Comparison of ENCODE assay signal across 1 cellular context in the genomic region with DNA sequence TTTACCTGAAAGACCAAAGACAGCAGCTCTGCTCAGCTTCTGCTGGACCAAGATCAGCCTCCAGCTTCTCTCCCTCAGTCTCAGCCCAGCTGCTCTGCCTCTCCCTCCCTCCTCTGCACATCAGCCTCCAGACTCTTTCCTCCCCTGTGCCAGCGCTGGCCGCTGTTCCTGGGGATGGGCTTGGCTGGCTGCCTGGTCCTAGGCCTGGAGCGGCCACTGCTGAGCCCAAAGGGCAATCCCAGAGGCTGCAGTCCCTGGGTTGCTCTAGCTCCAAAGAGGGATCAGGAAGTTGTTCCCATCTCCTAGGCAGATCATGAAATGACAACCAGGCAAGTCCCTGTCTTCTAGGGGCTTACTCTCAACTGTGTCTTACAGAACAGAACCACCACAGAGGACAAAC.
TF ChIP-seq lines count a peak whose summit lies in the region.

No MANE protein-coding gene starts in this region.

TF ChIP-seq in IMR-90, 13 proteins besides CTCF, POLR2A, EP300 and RAD21:
- TF ChIP-seq MAZ (IDR thresholded peaks at IDR 0.05; ENCODE audit: borderline replicate concordance, low read depth, low read length) (no peak), RFX5 (IDR thresholded peaks at IDR 0.05; ENCODE audit: low read depth, low read length) (no peak), CHD1 (IDR thresholded peaks at IDR 0.05; ENCODE audit: low read depth, low read length) (no peak), BHLHE40 (IDR thresholded peaks at IDR 0.05; ENCODE audit: low read depth, low read length) (no peak), NFE2L2 (IDR thresholded peaks at IDR 0.05; ENCODE audit: low read depth, low read length) (no peak), RCOR1 (IDR thresholded peaks at IDR 0.05; ENCODE audit: insufficient replicate concordance, low read length) (no peak), CEBPB (IDR thresholded peaks at IDR 0.05; ENCODE audit: low read depth, low read length) (no peak), SMC3 (IDR thresholded peaks at IDR 0.05; ENCODE audit: low read depth, low read length) (no peak), FOS (IDR thresholded peaks at IDR 0.05; ENCODE audit: low read depth, low read length) (no peak), MAFK (IDR thresholded peaks at IDR 0.05; ENCODE audit: low read depth, low read length) (no peak), MXI1 (IDR thresholded peaks at IDR 0.05; ENCODE audit: borderline replicate concordance, low read depth, low read length) (no peak)
- TF ChIP-seq, protein P1, sequence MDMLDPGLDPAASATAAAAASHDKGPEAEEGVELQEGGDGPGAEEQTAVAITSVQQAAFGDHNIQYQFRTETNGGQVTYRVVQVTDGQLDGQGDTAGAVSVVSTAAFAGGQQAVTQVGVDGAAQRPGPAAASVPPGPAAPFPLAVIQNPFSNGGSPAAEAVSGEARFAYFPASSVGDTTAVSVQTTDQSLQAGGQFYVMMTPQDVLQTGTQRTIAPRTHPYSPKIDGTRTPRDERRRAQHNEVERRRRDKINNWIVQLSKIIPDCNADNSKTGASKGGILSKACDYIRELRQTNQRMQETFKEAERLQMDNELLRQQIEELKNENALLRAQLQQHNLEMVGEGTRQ (IDR thresholded peaks at IDR 0.05; ENCODE audit: low read depth, low read length), result no peak
- TF ChIP-seq, protein P2, sequence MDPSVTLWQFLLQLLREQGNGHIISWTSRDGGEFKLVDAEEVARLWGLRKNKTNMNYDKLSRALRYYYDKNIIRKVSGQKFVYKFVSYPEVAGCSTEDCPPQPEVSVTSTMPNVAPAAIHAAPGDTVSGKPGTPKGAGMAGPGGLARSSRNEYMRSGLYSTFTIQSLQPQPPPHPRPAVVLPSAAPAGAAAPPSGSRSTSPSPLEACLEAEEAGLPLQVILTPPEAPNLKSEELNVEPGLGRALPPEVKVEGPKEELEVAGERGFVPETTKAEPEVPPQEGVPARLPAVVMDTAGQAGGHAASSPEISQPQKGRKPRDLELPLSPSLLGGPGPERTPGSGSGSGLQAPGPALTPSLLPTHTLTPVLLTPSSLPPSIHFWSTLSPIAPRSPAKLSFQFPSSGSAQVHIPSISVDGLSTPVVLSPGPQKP (IDR thresholded peaks at IDR 0.05; ENCODE audit: borderline replicate concordance, low read depth, low read length), result no peak
